Comparison of ENCODE assay signal across 17 cellular contexts in genomic region chr12:4962539-4963486, GRCh38. TPM values are rescaled to one million over a fixed set of nuclear protein-coding genes. Genes with fewer than 3 reads are reported as not detected.
DNase-seq lines count a peak whose midpoint lies in the region; ATAC-seq and TF ChIP-seq lines count a peak whose summit lies in the region.
"Had no signal": no experiment of that assay in that cellular context is flagged by ENCODE, and none has a peak within 500 bp of the region (broad histone marks: within the 10 kb centered on the region; RNA-seq: fewer than 3 reads in every experiment).

No MANE protein-coding gene starts in this region.

- peaks cover 6% of the 10 kb centered on the region for H3K27me3 Mint-ChIP-seq in WTC11 (ENCODE audit: low read depth)
- H3K27me3 Mint-ChIP-seq in activated T-cell treated with anti-CD3 and anti-CD28 coated beads, Interleukin-2, amount 50 U/mL, for 4 hours (ENCODE audit: low read depth): peaks cover 37% of the 10 kb centered on the region

- H3K4me1 Mint-ChIP-seq in WTC11: no peaks in the 10 kb centered on the region
- no peaks in the 10 kb centered on the region for H3K4me1 Mint-ChIP-seq in activated T-cell treated with anti-CD3 and anti-CD28 coated beads, Interleukin-2, amount 50 U/mL, for 4 hours (ENCODE audit: low read depth)
- H3K4me1 Mint-ChIP-seq: activated naive CD4-positive, alpha-beta T cell treated with anti-CD3 and anti-CD28 coated beads, Interleukin-2, amount 10 ng/mL, durations not matched to agents 7 days and 5 days had no signal

- TF ChIP-seq EP300 in upper lobe of left lung (IDR thresholded peaks at IDR 0.05): no peak

- no peaks in the 10 kb centered on the region for H3K4me1 ChIP-seq in upper lobe of left lung

- H3K27me3 ChIP-seq in upper lobe of left lung: no peaks in the 10 kb centered on the region
- H3K27me3 ChIP-seq: ovary had no signal

- H3K36me3 Mint-ChIP-seq in WTC11: no peaks in the 10 kb centered on the region
- no peaks in the 10 kb centered on the region for H3K36me3 Mint-ChIP-seq in activated T-cell treated with anti-CD3 and anti-CD28 coated beads, Interleukin-2, amount 50 U/mL, for 4 hours (ENCODE audit: insufficient read depth)
- H3K36me3 Mint-ChIP-seq: activated naive CD4-positive, alpha-beta T cell treated with anti-CD3 and anti-CD28 coated beads, Interleukin-2, amount 10 ng/mL, durations not matched to agents 7 days and 5 days; type B pancreatic cell had no signal

- no peaks in the 10 kb centered on the region for H3K36me3 ChIP-seq in upper lobe of left lung
- H3K36me3 ChIP-seq: ovary had no signal

- peak; percentile 31 for DNase-seq in NCI-H2107 treated with DMSO at 0.1 percent for 48 hours (lab: John Stamatoyannopoulos, UW; ENCODE audit: unreplicated experiment)
- no peak for DNase-seq in NCI-H2107 (lab: John Stamatoyannopoulos, UW)
- peak; percentile 97 for DNase-seq in NCI-H146 treated with DMSO at 0.1 percent for 48 hours (lab: John Stamatoyannopoulos, UW; ENCODE audit: unreplicated experiment)
- DNase-seq in WTC11 (ENCODE audit: low spot score): no peak
- peak; percentile 15 for DNase-seq in non-pigmented ciliary epithelial cell (ENCODE audit: low read depth)
- DNase-seq in upper lobe of left lung: no peak
- no peak for DNase-seq in GM10266 (ENCODE audit: extremely low spot score)
- no peak for DNase-seq in activated T-cell treated with anti-CD3 and anti-CD28 coated beads, Interleukin-2, amount 50 U/mL, for 4 hours
- DNase-seq: activated naive CD4-positive, alpha-beta T cell treated with anti-CD3 and anti-CD28 coated beads, Interleukin-2, amount 10 ng/mL, durations not matched to agents 7 days and 5 days; cerebellar nuclear complex; DMS 273 treated with DMSO at 0.1 percent for 48 hours; NCI-H1105; ovary; stimulated activated CD4-positive, alpha-beta T cell treated with anti-CD3 and anti-CD28 coated beads, Interleukin-12 subunit alpha, Interleukin-12 subunit beta, amount 100 ng/mL, for 4 hours; T-helper 9 cell had no signal

- H3K9me3 Mint-ChIP-seq in WTC11: no peaks in the 10 kb centered on the region
- H3K9me3 Mint-ChIP-seq in activated T-cell treated with anti-CD3 and anti-CD28 coated beads, Interleukin-2, amount 50 U/mL, for 4 hours: no peaks in the 10 kb centered on the region
- H3K9me3 Mint-ChIP-seq: activated naive CD4-positive, alpha-beta T cell treated with anti-CD3 and anti-CD28 coated beads, Interleukin-2, amount 10 ng/mL, durations not matched to agents 7 days and 5 days; type B pancreatic cell had no signal

- no peak for TF ChIP-seq POLR2A in upper lobe of left lung (IDR thresholded peaks at IDR 0.05)

- H3K9me3 ChIP-seq in upper lobe of left lung: no peaks in the 10 kb centered on the region
- H3K9me3 ChIP-seq: ovary had no signal

- CTCF ChIA-PET in WTC11 (lab: Charles Lee): interaction anchor here (0.9 to 1.5 kb wide), 2 partner anchors 13 to 107 kb away, joined by 4 to 6 read pairs; no protein-coding TSS in a partner anchor

- H3K4me3 ChIP-seq in upper lobe of left lung: no peak overlapping the region
- H3K4me3 ChIP-seq: ovary had no signal

- TF ChIP-seq CTCF in WTC11 (IDR thresholded peaks at IDR 0.05) (no peak), upper lobe of left lung (IDR thresholded peaks at IDR 0.05) (no peak), GM10266 (IDR thresholded peaks at IDR 0.05; ENCODE audit: control insufficient read depth, insufficient read depth, low read depth, missing control alignments) (no peak)

- POLR2A ChIA-PET in WTC11 (lab: Charles Lee): interaction anchor here (0.5 kb wide), 1 partner anchor 114 kb away, joined by 4 read pairs; no protein-coding TSS in a partner anchor

- H3K27ac ChIP-seq in upper lobe of left lung: no peak overlapping the region
- H3K27ac ChIP-seq: ovary had no signal

- H3K4me3 Mint-ChIP-seq in WTC11: no peak overlapping the region
- H3K4me3 Mint-ChIP-seq in activated T-cell treated with anti-CD3 and anti-CD28 coated beads, Interleukin-2, amount 50 U/mL, for 4 hours: no peak overlapping the region
- H3K4me3 Mint-ChIP-seq: activated naive CD4-positive, alpha-beta T cell treated with anti-CD3 and anti-CD28 coated beads, Interleukin-2, amount 10 ng/mL, durations not matched to agents 7 days and 5 days; type B pancreatic cell had no signal

- H3K27ac Mint-ChIP-seq in WTC11: no peak overlapping the region
- H3K27ac Mint-ChIP-seq: activated naive CD4-positive, alpha-beta T cell treated with anti-CD3 and anti-CD28 coated beads, Interleukin-2, amount 10 ng/mL, durations not matched to agents 7 days and 5 days; type B pancreatic cell had no signal

- ATAC-seq in WTC11 (peak; percentile 47; the same call in 1 of the 2 replicates), upper lobe of left lung (ENCODE audit: low FRiP score in 2 of 2) (no peak)
- no peak for ATAC-seq in activated T-cell treated with anti-CD3 and anti-CD28 coated beads, Interleukin-2, amount 50 U/mL, for 4 hours

- WGBS in upper lobe of left lung, 2 donors: 42 to 48% methylated on average over 17 of the region's 17 CpGs

TF ChIP-seq in WTC11, 78 proteins besides CTCF, POLR2A, EP300 and RAD21:
- TF ChIP-seq ZNF396 (CRISPR knock-in tag; IDR thresholded peaks at IDR 0.05; ENCODE audit: borderline replicate concordance): no peak
- TF ChIP-seq NFE2L1 (CRISPR knock-in tag; IDR thresholded peaks at IDR 0.05): no peak
- TF ChIP-seq CBFB (CRISPR knock-in tag; IDR thresholded peaks at IDR 0.05; ENCODE audit: low read depth): no peak

RNA-seq across cellular contexts. Expression of gene KCNA1, which starts 53.1 kb away (rescaled TPM):
- total RNA-seq in WTC11 (2021) (0.04 to 0.11 TPM (median 0.07 TPM) in 3 replicates), upper lobe of left lung (1 to 10 TPM in 1 of 6 donors, under 1 TPM in 1, not detected in 4; 0.44 to 2.5 TPM)
- total RNA-seq in activated T-cell treated with anti-CD3 and anti-CD28 coated beads, Interleukin-2, amount 50 U/mL, for 4 hours: under 1 TPM in 1 of 3 donors, not detected in 2; 0.10 TPM
- total RNA-seq: activated CD8-positive, alpha-beta memory T cell treated with anti-CD3 and anti-CD28 coated beads for 36 hours had no signal

Comparison
In these comparisons a context has a peak if more than half of its experiments do, and no peak if none do; other contexts are left out.
1. DNase-seq: peak in NCI-H2107 treated with DMSO at 0.1 percent for 48 hours (single experiment), NCI-H146 treated with DMSO at 0.1 percent for 48 hours (single experiment) and non-pigmented ciliary epithelial cell (single experiment); none in NCI-H2107 (single experiment), WTC11 (single experiment), upper lobe of left lung (0 of 2), GM10266 (single experiment) and activated T-cell treated with anti-CD3 and anti-CD28 coated beads, Interleukin-2, amount 50 U/mL, for 4 hours (single experiment).